Comparison of ENCODE assay signal across 15 cellular contexts in the genomic region with DNA sequence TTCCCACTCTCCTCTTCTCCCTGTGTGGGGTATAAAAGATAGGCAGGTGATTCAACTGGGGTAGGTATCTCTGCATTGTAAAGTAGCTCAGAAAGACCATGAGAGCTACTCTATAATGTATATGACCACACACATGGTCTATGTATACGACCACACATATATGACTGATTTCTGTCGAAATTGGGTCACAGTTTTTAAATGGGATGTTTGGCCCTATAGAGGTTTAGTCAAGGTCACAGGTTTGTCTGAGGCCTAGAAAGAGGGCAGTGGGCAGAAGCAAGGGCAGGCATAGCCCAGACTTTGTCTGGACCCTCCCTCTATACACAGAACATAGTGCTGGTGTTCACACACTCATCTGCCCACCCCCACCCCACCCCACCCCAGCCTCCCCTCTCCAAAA. TPM values are rescaled to one million over a fixed set of nuclear protein-coding genes. Genes with fewer than 3 reads are reported as not detected.
A peak's percentile ranks its signal among the peaks of the same experiment; 100 is the strongest.
DNase-seq lines count a peak whose midpoint lies in the region; ATAC-seq, FAIRE-seq and TF ChIP-seq lines count a peak whose summit lies in the region.
"Had no signal": no experiment of that assay in that cellular context is flagged by ENCODE, and none has a peak within 500 bp of the region (broad histone marks: within the 10 kb centered on the region; RNA-seq: fewer than 3 reads in every experiment).

No MANE protein-coding gene starts in this region.

- FAIRE-seq in GM12878 (lab: Jason Lieb, UNC): no peak
- FAIRE-seq: keratinocyte had no signal

- H3K4me3 Mint-ChIP-seq in activated CD4-positive, alpha-beta T cell treated with anti-CD3 and anti-CD28 coated beads for 36 hours: no peak overlapping the region
- H3K4me3 Mint-ChIP-seq: nephron had no signal

- ATAC-seq in activated CD4-positive, alpha-beta T cell treated with anti-CD3 and anti-CD28 coated beads for 36 hours: peak; percentile 27
- ATAC-seq in GM21528 (IDR thresholded peaks at IDR 0.05; ENCODE audit: low FRiP score, unreplicated experiment): peak; percentile 13
- peak; percentile 10 for ATAC-seq in HG03064 (IDR thresholded peaks at IDR 0.05; ENCODE audit: low read depth, unreplicated experiment)
- ATAC-seq in GM12878: peak; percentile 47
- no peak for ATAC-seq in GM19328 (IDR thresholded peaks at IDR 0.05; ENCODE audit: unreplicated experiment)
- ATAC-seq: gastrocnemius medialis had no signal

- peaks cover 17% of the 10 kb centered on the region for H3K36me3 Mint-ChIP-seq in activated CD4-positive, alpha-beta T cell treated with anti-CD3 and anti-CD28 coated beads for 36 hours (ENCODE audit: low read depth)

- no peak for TF ChIP-seq CTCF in GM12878 (IDR thresholded peaks at IDR 0.05 in 2 of 3, conservative IDR thresholded peaks at IDR 0.05 in 1 of 3; ENCODE audit: control insufficient read depth in 2 of 3, extremely low read depth in 1 of 3, insufficient read depth in 1 of 3, low read depth in 3 of 3, low read length in 3 of 3)

- TF ChIP-seq RAD21 in GM12878 (IDR thresholded peaks at IDR 0.05; ENCODE audit: insufficient read depth, low read depth, low read length): no peak

- H3K9me3 ChIP-seq in GM12878 (replicated peaks; ENCODE audit: control insufficient read depth, insufficient read depth, low read length): peaks cover 7% of the 10 kb centered on the region
- H3K9me3 ChIP-seq: gastrocnemius medialis, SJSA1 had no signal

- no peak for DNase-seq in activated CD4-positive, alpha-beta T cell treated with anti-CD3 and anti-CD28 coated beads for 36 hours
- DNase-seq in activated CD4-positive, alpha-beta T cell treated with anti-CD3 and anti-CD28 coated beads, Interleukin-2, amount 50 U/mL, for 4 hours: no peak
- DNase-seq in GM12878 (ENCODE audit: low read depth, low spot score): no peak
- DNase-seq in NCI-H1694 treated with DMSO at 0.1 percent for 48 hours (lab: John Stamatoyannopoulos, UW): no peak
- no peak for DNase-seq in cortex of kidney (lab: John Stamatoyannopoulos, UW)
- DNase-seq: gastrocnemius medialis, NCI-H1105 had no signal

- RAD21 ChIA-PET in GM12878 (lab: Charles Lee; ENCODE audit: unreplicated experiment): interaction anchor here (0.5 to 4.0 kb wide), 5 partner anchors 27 to 393 kb away, joined by 3 to 26 read pairs (median 3); no protein-coding TSS in a partner anchor

- POLR2A ChIA-PET in activated CD4-positive, alpha-beta T cell treated with anti-CD3 and anti-CD28 coated beads for 36 hours (lab: Charles Lee): interaction anchor here (0.5 kb wide), 1 partner anchor 274 kb away, joined by 5 read pairs; no protein-coding TSS in a partner anchor
- POLR2A ChIA-PET in GM12878 (lab: Charles Lee): interaction anchor here (1.9 kb wide), 1 partner anchor 15 kb away, joined by 5 read pairs; no protein-coding TSS in a partner anchor

- no peak for TF ChIP-seq POLR2A in GM12878 (IDR thresholded peaks at IDR 0.05; ENCODE audit: low read depth, low read length)

- H3K79me2 ChIP-seq in GM12878 (ENCODE audit: control insufficient read depth, insufficient read depth, low read length): peaks cover 44% of the 10 kb centered on the region

- no peak overlapping the region for H3K27ac Mint-ChIP-seq in activated CD4-positive, alpha-beta T cell treated with anti-CD3 and anti-CD28 coated beads for 36 hours
- H3K27ac Mint-ChIP-seq: nephron had no signal

- intact Hi-C loops in activated CD4-positive, alpha-beta T cell treated with anti-CD3 and anti-CD28 coated beads for 36 hours (cut with DNase I, micrococcal nuclease): loop anchor here (1.0 to 5.0 kb wide), 2 partner anchors 36 to 108 kb away; no protein-coding TSS in a partner anchor
- intact Hi-C loops in GM12878 (cut with micrococcal nuclease; ENCODE audit: unreplicated experiment): loop anchor here (1.0 to 2.0 kb wide), 2 partner anchors 27 to 35 kb away; no protein-coding TSS in a partner anchor

- BruUV-seq in GM12878 (replicated peaks; lab: Mats Ljungman, UMichigan): no TSS peak

- no peaks in the 10 kb centered on the region for H3K9me3 Mint-ChIP-seq in activated CD4-positive, alpha-beta T cell treated with anti-CD3 and anti-CD28 coated beads for 36 hours (ENCODE audit: low read depth)

- H3K27me3 Mint-ChIP-seq in activated CD4-positive, alpha-beta T cell treated with anti-CD3 and anti-CD28 coated beads for 36 hours: no peaks in the 10 kb centered on the region

- 0% methylated on average over 2 of the region's 2 CpGs for WGBS in GM12878 (ENCODE audit: insufficient coverage, insufficient replicate concordance, low lambda C conversion rate, missing lambda C conversion rate)

- no peak overlapping the region for H3K4me3 ChIP-seq in GM12878
- H3K4me3 ChIP-seq: gastrocnemius medialis, SJSA1, skin epidermis had no signal

- no peaks in the 10 kb centered on the region for H3K27me3 ChIP-seq in GM12878 (replicated peaks in 1 of 2; ENCODE audit: control insufficient read depth in 2 of 2, insufficient read depth in 2 of 2, low read length in 1 of 2)

- H2AFZ ChIP-seq in GM12878 (ENCODE audit: control insufficient read depth, low read depth, low read length): no peak overlapping the region

- peak overlapping the region; percentile 19 for H3K4me2 ChIP-seq in GM12878 (ENCODE audit: control insufficient read depth, insufficient read depth)

- in situ Hi-C loops in GM12878 (cut with MboI): no loop called here

- H3K4me1 ChIP-seq in GM12878 (ENCODE audit: control insufficient read depth, insufficient read depth, low read length): peaks cover 43% of the 10 kb centered on the region
- H3K4me1 ChIP-seq: gastrocnemius medialis had no signal

- SMC1A ChIA-PET in GM12878 (lab: Charles Lee; ENCODE audit: uncharacterized antibody, unreplicated experiment): interaction anchor here (1.0 to 6.2 kb wide), 7 partner anchors 19 to 224 kb away, joined by 3 to 29 read pairs (median 6); no protein-coding TSS in a partner anchor

- no peaks in the 10 kb centered on the region for H4K20me1 ChIP-seq in GM12878 (ENCODE audit: control insufficient read depth, insufficient read depth)

- CTCF ChIA-PET in activated CD4-positive, alpha-beta T cell treated with anti-CD3 and anti-CD28 coated beads for 36 hours (lab: Charles Lee): no interaction called here
- CTCF ChIA-PET in GM12878 (lab: Yijun Ruan, JAX): interaction anchor here (0.5 to 8.0 kb wide), 5 partner anchors 13 to 226 kb away, joined by 3 to 82 read pairs (median 3); no protein-coding TSS in a partner anchor

- peak overlapping the region; percentile 45 for H3K27ac ChIP-seq in GM12878 (ENCODE audit: control insufficient read depth, insufficient read depth)
- H3K27ac ChIP-seq: 22Rv1, gastrocnemius medialis, SJSA1, skin epidermis had no signal

- no peak for TF ChIP-seq EP300 in GM12878 (IDR thresholded peaks at IDR 0.05; ENCODE audit: borderline replicate concordance in 1 of 2, control insufficient read depth in 1 of 2, low read depth in 2 of 2, low read length in 2 of 2)

- H3K36me3 ChIP-seq in GM12878 (ENCODE audit: control insufficient read depth in 2 of 2, insufficient read depth in 2 of 2, low read length in 1 of 2): peaks cover 0 to 13% of the 10 kb centered on the region in 2 experiments; a peak in 2 of 4 replicates
- H3K36me3 ChIP-seq: gastrocnemius medialis, SJSA1 had no signal

- H3K4me1 Mint-ChIP-seq in activated CD4-positive, alpha-beta T cell treated with anti-CD3 and anti-CD28 coated beads for 36 hours: peaks cover 34% of the 10 kb centered on the region

- no peak overlapping the region for H3K9ac ChIP-seq in GM12878 (ENCODE audit: control insufficient read depth, insufficient read depth, low read length)

TF ChIP-seq in GM12878, 131 proteins besides CTCF, POLR2A, EP300 and RAD21 (continues in another document):
- TF ChIP-seq BACH1 (IDR thresholded peaks at IDR 0.05; ENCODE audit: borderline replicate concordance): 0 out of 2 replicates have a peak, but pooled peaks have one; percentile 15

RNA-seq across cellular contexts. Expression of a gene that starts 4.4 kb away (rescaled TPM):
- total RNA-seq in activated CD4-positive, alpha-beta T cell treated with anti-CD3 and anti-CD28 coated beads for 36 hours: 10 to 100 TPM; 10.3 to 17.2 TPM
- total RNA-seq in GM12878 (2013; cell fraction: nucleolus; rRNA removed): 103 and 118 TPM in 2 replicates
- total RNA-seq in GM12878 (2014; rRNA removed): 17.7 and 20.3 TPM in 2 replicates
- total RNA-seq in GM12878 (2014; rRNA removed; fragmentation: Illumina TruSeq; extraction: Trizol): 21.2 TPM in 2 replicates
- 18.3 and 18.9 TPM in 2 replicates for total RNA-seq in GM12878 (2021)
- polyA plus RNA-seq in GM12878 (2011; ENCODE audit: low read depth): 28.4 TPM
- polyA plus RNA-seq in GM12878 (2011; rRNA removed): 49.2 and 63.4 TPM in 2 replicates
- polyA plus RNA-seq in GM12878 (2011; cell fraction: cytosol; rRNA removed): 36.9 and 38.4 TPM in 2 replicates
- polyA plus RNA-seq in GM12878 (2011; cell fraction: nucleus; rRNA removed): 27.5 and 31.6 TPM in 2 replicates
- 40.3 and 54.6 TPM in 2 replicates for polyA plus RNA-seq in GM12878 (2012)
- polyA plus RNA-seq in GM12878 (2014; fragmentation: Illumina TruSeq; extraction: Trizol): 32.9 and 35.8 TPM in 2 replicates
- 10 to 100 TPM in 1 of 2 experiments, 1 to 10 TPM in 1; 9.4 to 23.5 TPM for polyA plus RNA-seq in GM12878 (2014; fragmentation: Nextera tagmentation; extraction: Ambion mirVana)
- polyA plus RNA-seq in GM12878 (2014; rRNA removed): 13.1 and 16.3 TPM in 2 replicates
- 10 to 100 TPM; 24.0 to 24.2 TPM for polyA plus RNA-seq in GM12878 (2016; fragmentation: Nextera tagmentation; extraction: Ambion mirVana)
- polyA minus RNA-seq in GM12878 (2011; rRNA and poly(A)+ RNA removed): 30.1 and 32.0 TPM in 2 replicates
- 16.3 and 19.1 TPM in 2 replicates for polyA minus RNA-seq in GM12878 (2011; cell fraction: cytosol; rRNA and poly(A)+ RNA removed)
- polyA minus RNA-seq in GM12878 (2011; cell fraction: nucleus; rRNA and poly(A)+ RNA removed): 6.9 and 11.8 TPM in 2 replicates
- total RNA-seq: gastrocnemius medialis, SJSA1 had no signal

RNA-seq across cellular contexts. Expression of a gene that starts 58.8 kb away (rescaled TPM):
- total RNA-seq in activated CD4-positive, alpha-beta T cell treated with anti-CD3 and anti-CD28 coated beads for 36 hours: 10 to 100 TPM; 22.0 to 31.1 TPM
- total RNA-seq in GM12878 (2013; cell fraction: nucleolus; rRNA removed): 94.9 and 97.3 TPM in 2 replicates
- 43.9 and 47.7 TPM in 2 replicates for total RNA-seq in GM12878 (2014; rRNA removed)
- 52.1 and 52.8 TPM in 2 replicates for total RNA-seq in GM12878 (2014; rRNA removed; fragmentation: Illumina TruSeq; extraction: Trizol)
- 40.0 and 41.9 TPM in 2 replicates for total RNA-seq in GM12878 (2021)
- polyA plus RNA-seq in GM12878 (2011; ENCODE audit: low read depth): 32.9 TPM
- 62.6 and 68.3 TPM in 2 replicates for polyA plus RNA-seq in GM12878 (2011; rRNA removed)
- polyA plus RNA-seq in GM12878 (2011; cell fraction: cytosol; rRNA removed): 42.3 and 43.2 TPM in 2 replicates
- polyA plus RNA-seq in GM12878 (2011; cell fraction: nucleus; rRNA removed): 66.7 and 76.5 TPM in 2 replicates
- polyA plus RNA-seq in GM12878 (2012): 35.5 and 38.9 TPM in 2 replicates
- polyA plus RNA-seq in GM12878 (2014; fragmentation: Illumina TruSeq; extraction: Trizol): 46.3 and 52.3 TPM in 2 replicates
- 10 to 100 TPM; 35.0 to 38.7 TPM for polyA plus RNA-seq in GM12878 (2014; fragmentation: Nextera tagmentation; extraction: Ambion mirVana)
- polyA plus RNA-seq in GM12878 (2014; rRNA removed): 39.8 and 41.3 TPM in 2 replicates
- 10 to 100 TPM; 61.8 to 71.7 TPM for polyA plus RNA-seq in GM12878 (2016; fragmentation: Nextera tagmentation; extraction: Ambion mirVana)
- 61.5 and 63.8 TPM in 2 replicates for polyA minus RNA-seq in GM12878 (2011; rRNA and poly(A)+ RNA removed)
- polyA minus RNA-seq in GM12878 (2011; cell fraction: cytosol; rRNA and poly(A)+ RNA removed): 22.0 and 33.5 TPM in 2 replicates
- polyA minus RNA-seq in GM12878 (2011; cell fraction: nucleus; rRNA and poly(A)+ RNA removed): 49.7 and 64.7 TPM in 2 replicates
